1 cellular context compared by ENCODE assay signal in the genomic region with DNA sequence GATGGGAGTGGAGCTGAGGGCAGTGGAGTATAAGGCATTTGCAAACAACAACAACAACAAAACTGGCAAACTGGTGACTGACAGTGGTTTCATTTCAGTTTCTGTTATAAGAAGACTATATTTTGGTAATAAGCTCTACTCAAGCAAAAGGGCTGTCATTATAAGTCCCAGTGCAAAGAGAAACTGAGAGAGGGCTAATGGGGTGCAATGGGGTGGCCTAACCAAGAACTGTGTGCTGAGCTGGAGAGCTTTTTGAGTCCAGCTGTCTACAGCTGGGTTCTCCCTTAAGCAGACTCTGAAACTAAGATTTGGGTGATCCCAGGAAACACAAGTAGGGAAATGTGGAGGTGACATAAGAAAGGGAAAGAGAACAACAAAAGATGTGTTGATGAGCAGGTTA.
TF ChIP-seq lines count a peak whose summit lies in the region.

No MANE protein-coding gene starts in this region.

TF ChIP-seq in GM23338, 12 proteins besides CTCF, POLR2A, EP300 and RAD21 (continued from another document):
- TF ChIP-seq, protein P1, sequence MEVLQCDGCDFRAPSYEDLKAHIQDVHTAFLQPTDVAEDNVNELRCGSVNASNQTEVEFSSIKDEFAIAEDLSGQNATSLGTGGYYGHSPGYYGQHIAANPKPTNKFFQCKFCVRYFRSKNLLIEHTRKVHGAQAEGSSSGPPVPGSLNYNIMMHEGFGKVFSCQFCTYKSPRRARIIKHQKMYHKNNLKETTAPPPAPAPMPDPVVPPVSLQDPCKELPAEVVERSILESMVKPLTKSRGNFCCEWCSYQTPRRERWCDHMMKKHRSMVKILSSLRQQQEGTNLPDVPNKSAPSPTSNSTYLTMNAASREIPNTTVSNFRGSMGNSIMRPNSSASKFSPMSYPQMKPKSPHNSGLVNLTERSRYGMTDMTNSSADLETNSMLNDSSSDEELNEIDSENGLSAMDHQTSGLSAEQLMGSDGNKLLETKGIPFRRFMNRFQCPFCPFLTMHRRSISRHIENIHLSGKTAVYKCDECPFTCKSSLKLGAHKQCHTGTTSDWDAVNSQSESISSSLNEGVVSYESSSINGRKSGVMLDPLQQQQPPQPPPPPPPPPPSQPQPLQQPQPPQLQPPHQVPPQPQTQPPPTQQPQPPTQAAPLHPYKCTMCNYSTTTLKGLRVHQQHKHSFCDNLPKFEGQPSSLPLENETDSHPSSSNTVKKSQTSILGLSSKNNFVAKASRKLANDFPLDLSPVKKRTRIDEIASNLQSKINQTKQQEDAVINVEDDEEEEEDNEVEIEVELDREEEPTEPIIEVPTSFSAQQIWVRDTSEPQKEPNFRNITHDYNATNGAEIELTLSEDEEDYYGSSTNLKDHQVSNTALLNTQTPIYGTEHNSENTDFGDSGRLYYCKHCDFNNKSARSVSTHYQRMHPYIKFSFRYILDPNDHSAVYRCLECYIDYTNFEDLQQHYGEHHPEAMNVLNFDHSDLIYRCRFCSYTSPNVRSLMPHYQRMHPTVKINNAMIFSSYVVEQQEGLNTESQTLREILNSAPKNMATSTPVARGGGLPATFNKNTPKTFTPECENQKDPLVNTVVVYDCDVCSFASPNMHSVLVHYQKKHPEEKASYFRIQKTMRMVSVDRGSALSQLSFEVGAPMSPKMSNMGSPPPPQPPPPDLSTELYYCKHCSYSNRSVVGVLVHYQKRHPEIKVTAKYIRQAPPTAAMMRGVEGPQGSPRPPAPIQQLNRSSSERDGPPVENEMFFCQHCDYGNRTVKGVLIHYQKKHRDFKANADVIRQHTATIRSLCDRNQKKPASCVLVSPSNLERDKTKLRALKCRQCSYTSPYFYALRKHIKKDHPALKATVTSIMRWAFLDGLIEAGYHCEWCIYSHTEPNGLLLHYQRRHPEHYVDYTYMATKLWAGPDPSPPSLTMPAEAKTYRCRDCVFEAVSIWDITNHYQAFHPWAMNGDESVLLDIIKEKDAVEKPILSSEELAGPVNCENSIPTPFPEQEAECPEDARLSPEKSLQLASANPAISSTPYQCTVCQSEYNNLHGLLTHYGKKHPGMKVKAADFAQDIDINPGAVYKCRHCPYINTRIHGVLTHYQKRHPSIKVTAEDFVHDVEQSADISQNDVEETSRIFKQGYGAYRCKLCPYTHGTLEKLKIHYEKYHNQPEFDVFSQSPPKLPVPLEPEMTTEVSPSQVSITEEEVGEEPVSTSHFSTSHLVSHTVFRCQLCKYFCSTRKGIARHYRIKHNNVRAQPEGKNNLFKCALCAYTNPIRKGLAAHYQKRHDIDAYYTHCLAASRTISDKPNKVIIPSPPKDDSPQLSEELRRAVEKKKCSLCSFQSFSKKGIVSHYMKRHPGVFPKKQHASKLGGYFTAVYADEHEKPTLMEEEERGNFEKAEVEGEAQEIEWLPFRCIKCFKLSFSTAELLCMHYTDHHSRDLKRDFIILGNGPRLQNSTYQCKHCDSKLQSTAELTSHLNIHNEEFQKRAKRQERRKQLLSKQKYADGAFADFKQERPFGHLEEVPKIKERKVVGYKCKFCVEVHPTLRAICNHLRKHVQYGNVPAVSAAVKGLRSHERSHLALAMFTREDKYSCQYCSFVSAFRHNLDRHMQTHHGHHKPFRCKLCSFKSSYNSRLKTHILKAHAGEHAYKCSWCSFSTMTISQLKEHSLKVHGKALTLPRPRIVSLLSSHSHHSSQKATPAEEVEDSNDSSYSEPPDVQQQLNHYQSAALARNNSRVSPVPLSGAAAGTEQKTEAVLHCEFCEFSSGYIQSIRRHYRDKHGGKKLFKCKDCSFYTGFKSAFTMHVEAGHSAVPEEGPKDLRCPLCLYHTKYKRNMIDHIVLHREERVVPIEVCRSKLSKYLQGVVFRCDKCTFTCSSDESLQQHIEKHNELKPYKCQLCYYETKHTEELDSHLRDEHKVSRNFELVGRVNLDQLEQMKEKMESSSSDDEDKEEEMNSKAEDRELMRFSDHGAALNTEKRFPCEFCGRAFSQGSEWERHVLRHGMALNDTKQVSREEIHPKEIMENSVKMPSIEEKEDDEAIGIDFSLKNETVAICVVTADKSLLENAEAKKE (CRISPR knock-in tag; IDR thresholded peaks at IDR 0.05), result no peak
- TF ChIP-seq POLR2AphosphoS5 (IDR thresholded peaks at IDR 0.05; ENCODE audit: low read depth), result no peak
- TF ChIP-seq CREB1 (CRISPR knock-in tag; IDR thresholded peaks at IDR 0.05; ENCODE audit: low read depth), result no peak
- TF ChIP-seq EZH2phosphoT487 (IDR thresholded peaks at IDR 0.05; ENCODE audit: unreplicated experiment), result no peak
- no peak for TF ChIP-seq ZNF114 (CRISPR knock-in tag; IDR thresholded peaks at IDR 0.05)
- no peak for TF ChIP-seq JUNB (IDR thresholded peaks at IDR 0.05; ENCODE audit: unreplicated experiment)
